Comparison of ENCODE assay signal across 1 cellular context in genomic region chr2:219277703-219278654, GRCh38.
TF ChIP-seq lines count a peak whose summit lies in the region.

No MANE protein-coding gene starts in this region.

TF ChIP-seq in endothelial cell of umbilical vein, 7 proteins besides CTCF, POLR2A, EP300 and RAD21 (continued from another document):
- no peak for TF ChIP-seq MYC (IDR thresholded peaks at IDR 0.05; ENCODE audit: low read depth, low read length)
